In genomic region chr2:105398522-105399206, GRCh38 we compare ENCODE assay signal across 8 cellular contexts. TPM values are rescaled to one million over a fixed set of nuclear protein-coding genes. Genes with fewer than 3 reads are reported as not detected.
A peak's percentile ranks its signal among the peaks of the same experiment; 100 is the strongest.
DNase-seq lines count a peak whose midpoint lies in the region; ATAC-seq, FAIRE-seq and TF ChIP-seq lines count a peak whose summit lies in the region.

Gene FHL2, minus strand, starts transcription at chr2:105399051. Its CDS starts 12,535 bp downstream, at chr2:105386516.

- peak within 1 kb of the TSS; percentile 75 for H3K4me2 ChIP-seq in endothelial cell of umbilical vein (ENCODE audit: insufficient read depth, low read length)

- peak; percentile 99 for ATAC-seq in HG03139 (IDR thresholded peaks at IDR 0.05; ENCODE audit: unreplicated experiment)

- H3K79me2 ChIP-seq in endothelial cell of umbilical vein (ENCODE audit: control insufficient read depth, insufficient read depth, low read length), result peaks cover 56% of the 10 kb centered on the region

- CTCF ChIA-PET in endothelial cell of umbilical vein (lab: Charles Lee), result interaction anchor here (0.9 to 1.9 kb wide), 4 partner anchors 9 to 122 kb away, joined by 3 to 12 read pairs (median 8); no protein-coding TSS in a partner anchor

- H3K4me3 ChIP-seq in AG10803 (ENCODE audit: low read length), result peak within 1 kb of the TSS; percentile 96
- H3K4me3 ChIP-seq in endothelial cell of umbilical vein (replicated peaks in 1 of 3; ENCODE audit: insufficient read depth in 1 of 3, low read depth in 1 of 3, low read length in 3 of 3), result peak within 1 kb of the TSS; percentile 59 to 99 (median 99)
- peak within 1 kb of the TSS; percentile 38 for H3K4me3 ChIP-seq in mononuclear cell (ENCODE audit: low read length)

- TF ChIP-seq CTCF in AG10803 (conservative IDR thresholded peaks at IDR 0.05; ENCODE audit: low read length) (peak; percentile 33; the same call in 1 of the 2 replicates), endothelial cell of umbilical vein (IDR thresholded peaks at IDR 0.05; ENCODE audit: extremely low read depth in 1 of 2, insufficient read depth in 1 of 2, low read depth in 1 of 2, low read length in 2 of 2) (peak; percentile 40 to 62)

- peak within 1 kb of the TSS; percentile 100 for H3K9ac ChIP-seq in endothelial cell of umbilical vein (replicated peaks; ENCODE audit: extremely low read depth, insufficient read depth, low read length)

- DNase-seq in AG10803 (ENCODE audit: low read depth) (peak; percentile 81), NCI-H774 (lab: John Stamatoyannopoulos, UW) (peak; percentile 68), endothelial cell of umbilical vein (ENCODE audit: low read depth, low spot score) (peak; percentile 77)
- DNase-seq in activated CD8-positive, alpha-beta memory T cell treated with anti-CD3 and anti-CD28 coated beads, Interleukin-2, amount 50 U/mL, for 24 hours (ENCODE audit: extremely low read depth), result peak; percentile 14
- peak; percentile 50 for DNase-seq in stimulated activated CD8-positive, alpha-beta memory T cell treated with anti-CD3 and anti-CD28 coated beads, Interleukin-4, amount 100 ng/mL, for 24 hours (ENCODE audit: low read depth)

- H3K27me3 ChIP-seq in endothelial cell of umbilical vein (ENCODE audit: control insufficient read depth in 2 of 2, insufficient read depth in 2 of 2, low read length in 2 of 2) (no peaks in the 10 kb centered on the region), mononuclear cell (ENCODE audit: insufficient read depth, low read length) (peaks cover 33% of the 10 kb centered on the region)

- H3K27ac ChIP-seq in endothelial cell of umbilical vein (ENCODE audit: insufficient read depth, low read depth, low read length), result peak within 1 kb of the TSS; percentile 92

- H2AFZ ChIP-seq in endothelial cell of umbilical vein (ENCODE audit: low read depth, low read length), result peak within 1 kb of the TSS; percentile 75

- H3K36me3 ChIP-seq in endothelial cell of umbilical vein (ENCODE audit: control insufficient read depth in 2 of 2, extremely low read depth in 1 of 2, insufficient read depth in 2 of 2, low read length in 2 of 2), result peaks cover 2 to 12% of the 10 kb centered on the region in 2 experiments

- dilution Hi-C loops in endothelial cell of umbilical vein (cut with MboI; ENCODE audit: extremely low pct_ligation_motif_present, low sequenced_read_pairs), result no loop called here

- intact Hi-C loops in endothelial cell of umbilical vein (cut with micrococcal nuclease), result loop anchor here (1.0 to 10.0 kb wide), 3 partner anchors 28 to 796 kb away; partner anchors contain the start of genes C2orf49 and UXS1

- TF ChIP-seq POLR2A in GM18951 (IDR thresholded peaks at IDR 0.05; ENCODE audit: extremely low read depth, insufficient read depth, insufficient read length), result peak; percentile 43
- TF ChIP-seq POLR2A in endothelial cell of umbilical vein (IDR thresholded peaks at IDR 0.05; ENCODE audit: low read depth, low read length), result peak; percentile 87

- H3K4me1 ChIP-seq in endothelial cell of umbilical vein (ENCODE audit: control insufficient read depth, extremely low read depth, insufficient read depth, low read length) (peaks cover 42% of the 10 kb centered on the region), mononuclear cell (ENCODE audit: insufficient read depth, low read length) (peaks cover 13% of the 10 kb centered on the region)

- POLR2A ChIA-PET in endothelial cell of umbilical vein (lab: Charles Lee), result interaction anchor here (0.8 to 2.0 kb wide), 4 partner anchors 10 to 122 kb away, joined by 3 to 16 read pairs (median 5); no protein-coding TSS in a partner anchor

- BruUV-seq in endothelial cell of umbilical vein (replicated peaks; lab: Mats Ljungman, UMichigan), result no TSS peak

- no peak for FAIRE-seq in endothelial cell of umbilical vein (lab: Jason Lieb, UNC)

- H3K9me1 ChIP-seq in endothelial cell of umbilical vein (replicated peaks; ENCODE audit: control insufficient read depth, extremely low read depth, insufficient read depth, low read length), result no peaks in the 10 kb centered on the region

- H3K9me3 ChIP-seq in endothelial cell of umbilical vein (replicated peaks; ENCODE audit: control insufficient read depth, insufficient read depth, low read length) (no peaks in the 10 kb centered on the region), mononuclear cell (ENCODE audit: low read depth, low read length) (no peaks in the 10 kb centered on the region)

- no peaks in the 10 kb centered on the region for H4K20me1 ChIP-seq in endothelial cell of umbilical vein (replicated peaks; ENCODE audit: control insufficient read depth, extremely low read depth, insufficient read depth, low read length)

- in situ Hi-C loops in GM18951 (cut with MboI; ENCODE audit: low sequenced_read_pairs, unreplicated experiment), result no loop called here

TF ChIP-seq in endothelial cell of umbilical vein, 7 proteins besides CTCF, POLR2A, EP300 and RAD21:
- TF ChIP-seq EZH2 (IDR thresholded peaks at IDR 0.05; ENCODE audit: borderline replicate concordance, low read depth, low read length, severe bottlenecking) (no peak), POLR2AphosphoS5 (IDR thresholded peaks at IDR 0.05; ENCODE audit: insufficient read depth, low read depth, low read length) (peak; percentile 96)

RNA-seq across cellular contexts. Expression of gene FHL2, which starts in this region (rescaled TPM):
- total RNA-seq in endothelial cell of umbilical vein (178 and 197 TPM in 2 replicates), mononuclear cell (2.2 TPM)
- 491 and 497 TPM in 2 replicates for polyA plus RNA-seq in endothelial cell of umbilical vein
- 433 and 443 TPM in 2 replicates for polyA plus RNA-seq in endothelial cell of umbilical vein (2011; cell fraction: cytosol; rRNA removed)
- 279 and 307 TPM in 2 replicates for polyA plus RNA-seq in endothelial cell of umbilical vein (2011; cell fraction: nucleus; rRNA removed)
- polyA plus RNA-seq in endothelial cell of umbilical vein (2012), result 357 and 359 TPM in 2 replicates
- polyA minus RNA-seq in endothelial cell of umbilical vein, result 419 and 437 TPM in 2 replicates
- polyA minus RNA-seq in endothelial cell of umbilical vein (2011; cell fraction: cytosol; rRNA and poly(A)+ RNA removed), result 23.9 TPM
- polyA minus RNA-seq in endothelial cell of umbilical vein (2011; cell fraction: nucleus; rRNA and poly(A)+ RNA removed), result 243 and 285 TPM in 2 replicates

Comparison
In these comparisons a context has a peak if more than half of its experiments do, and no peak if none do; other contexts are left out.
1. Peak in every context shown above with its lines: DNase-seq, ATAC-seq, H3K4me3 ChIP-seq and H3K27ac ChIP-seq.
2. RNA of gene FHL2 (total RNA-seq): 178 to 197 TPM in endothelial cell of umbilical vein; 2.2 TPM in mononuclear cell (single experiment); every median in the first group is over 10 times any median in the second.
3. DNase-seq: peak in every context shown above with its lines; median percentile 81 in AG10803; 77 in endothelial cell of umbilical vein; 68 in NCI-H774; 50 in stimulated activated CD8-positive, alpha-beta memory T cell treated with anti-CD3 and anti-CD28 coated beads, Interleukin-4, amount 100 ng/mL, for 24 hours; 14 in activated CD8-positive, alpha-beta memory T cell treated with anti-CD3 and anti-CD28 coated beads, Interleukin-2, amount 50 U/mL, for 24 hours.
4. H3K4me3 ChIP-seq: peak in every context shown above with its lines; median percentile 99 in endothelial cell of umbilical vein; 96 in AG10803; 38 in mononuclear cell.